Comparison of ENCODE assay signal across 1 cellular context in the genomic region with DNA sequence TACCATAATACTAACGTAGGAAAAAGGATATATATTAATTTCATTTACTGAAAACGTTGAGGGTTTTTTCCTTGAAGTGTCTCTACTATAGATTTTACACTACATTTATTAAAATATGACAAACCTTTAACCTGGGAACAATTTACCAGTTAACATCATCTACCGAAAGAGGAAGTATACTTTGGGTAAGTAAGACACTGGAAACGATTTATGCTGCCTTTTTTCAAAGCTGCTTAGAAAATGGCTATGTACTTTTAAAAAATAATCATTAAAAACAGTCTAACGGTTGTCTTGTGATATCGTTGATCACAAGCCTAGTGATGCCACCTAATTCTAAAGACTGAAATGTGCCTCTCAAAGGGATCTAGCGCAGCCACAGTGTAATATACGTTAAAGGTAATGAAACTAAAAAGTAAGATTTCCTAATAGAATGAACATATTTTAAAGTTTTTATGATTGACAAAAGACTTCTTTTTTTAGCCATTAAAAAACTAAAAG.
TF ChIP-seq lines count a peak whose summit lies in the region.

No MANE protein-coding gene starts in this region.

TF ChIP-seq in GM12878, 131 proteins besides CTCF, POLR2A, EP300 and RAD21:
- TF ChIP-seq, protein P1, sequence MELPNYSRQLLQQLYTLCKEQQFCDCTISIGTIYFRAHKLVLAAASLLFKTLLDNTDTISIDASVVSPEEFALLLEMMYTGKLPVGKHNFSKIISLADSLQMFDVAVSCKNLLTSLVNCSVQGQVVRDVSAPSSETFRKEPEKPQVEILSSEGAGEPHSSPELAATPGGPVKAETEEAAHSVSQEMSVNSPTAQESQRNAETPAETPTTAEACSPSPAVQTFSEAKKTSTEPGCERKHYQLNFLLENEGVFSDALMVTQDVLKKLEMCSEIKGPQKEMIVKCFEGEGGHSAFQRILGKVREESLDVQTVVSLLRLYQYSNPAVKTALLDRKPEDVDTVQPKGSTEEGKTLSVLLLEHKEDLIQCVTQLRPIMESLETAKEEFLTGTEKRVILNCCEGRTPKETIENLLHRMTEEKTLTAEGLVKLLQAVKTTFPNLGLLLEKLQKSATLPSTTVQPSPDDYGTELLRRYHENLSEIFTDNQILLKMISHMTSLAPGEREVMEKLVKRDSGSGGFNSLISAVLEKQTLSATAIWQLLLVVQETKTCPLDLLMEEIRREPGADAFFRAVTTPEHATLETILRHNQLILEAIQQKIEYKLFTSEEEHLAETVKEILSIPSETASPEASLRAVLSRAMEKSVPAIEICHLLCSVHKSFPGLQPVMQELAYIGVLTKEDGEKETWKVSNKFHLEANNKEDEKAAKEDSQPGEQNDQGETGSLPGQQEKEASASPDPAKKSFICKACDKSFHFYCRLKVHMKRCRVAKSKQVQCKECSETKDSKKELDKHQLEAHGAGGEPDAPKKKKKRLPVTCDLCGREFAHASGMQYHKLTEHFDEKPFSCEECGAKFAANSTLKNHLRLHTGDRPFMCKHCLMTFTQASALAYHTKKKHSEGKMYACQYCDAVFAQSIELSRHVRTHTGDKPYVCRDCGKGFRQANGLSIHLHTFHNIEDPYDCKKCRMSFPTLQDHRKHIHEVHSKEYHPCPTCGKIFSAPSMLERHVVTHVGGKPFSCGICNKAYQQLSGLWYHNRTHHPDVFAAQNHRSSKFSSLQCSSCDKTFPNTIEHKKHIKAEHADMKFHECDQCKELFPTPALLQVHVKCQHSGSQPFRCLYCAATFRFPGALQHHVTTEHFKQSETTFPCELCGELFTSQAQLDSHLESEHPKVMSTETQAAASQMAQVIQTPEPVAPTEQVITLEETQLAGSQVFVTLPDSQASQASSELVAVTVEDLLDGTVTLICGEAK (IDR thresholded peaks at IDR 0.05; ENCODE audit: borderline replicate concordance): peak; percentile 32; the same call in 1 of the 2 replicates
- no peak for TF ChIP-seq FOXK2 (IDR thresholded peaks at IDR 0.05)
- TF ChIP-seq, protein P2, sequence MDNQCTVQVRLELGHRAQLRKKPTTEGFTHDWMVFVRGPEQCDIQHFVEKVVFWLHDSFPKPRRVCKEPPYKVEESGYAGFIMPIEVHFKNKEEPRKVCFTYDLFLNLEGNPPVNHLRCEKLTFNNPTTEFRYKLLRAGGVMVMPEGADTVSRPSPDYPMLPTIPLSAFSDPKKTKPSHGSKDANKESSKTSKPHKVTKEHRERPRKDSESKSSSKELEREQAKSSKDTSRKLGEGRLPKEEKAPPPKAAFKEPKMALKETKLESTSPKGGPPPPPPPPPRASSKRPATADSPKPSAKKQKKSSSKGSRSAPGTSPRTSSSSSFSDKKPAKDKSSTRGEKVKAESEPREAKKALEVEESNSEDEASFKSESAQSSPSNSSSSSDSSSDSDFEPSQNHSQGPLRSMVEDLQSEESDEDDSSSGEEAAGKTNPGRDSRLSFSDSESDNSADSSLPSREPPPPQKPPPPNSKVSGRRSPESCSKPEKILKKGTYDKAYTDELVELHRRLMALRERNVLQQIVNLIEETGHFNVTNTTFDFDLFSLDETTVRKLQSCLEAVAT (IDR thresholded peaks at IDR 0.05): peak; percentile 69; the same call in 1 of the 2 replicates
- peak; percentile 26; the same call in 1 of the 2 replicates for TF ChIP-seq NFIC (IDR thresholded peaks at IDR 0.05; ENCODE audit: low read depth, low read length)
